11 cellular contexts compared by ENCODE assay signal in the genomic region with DNA sequence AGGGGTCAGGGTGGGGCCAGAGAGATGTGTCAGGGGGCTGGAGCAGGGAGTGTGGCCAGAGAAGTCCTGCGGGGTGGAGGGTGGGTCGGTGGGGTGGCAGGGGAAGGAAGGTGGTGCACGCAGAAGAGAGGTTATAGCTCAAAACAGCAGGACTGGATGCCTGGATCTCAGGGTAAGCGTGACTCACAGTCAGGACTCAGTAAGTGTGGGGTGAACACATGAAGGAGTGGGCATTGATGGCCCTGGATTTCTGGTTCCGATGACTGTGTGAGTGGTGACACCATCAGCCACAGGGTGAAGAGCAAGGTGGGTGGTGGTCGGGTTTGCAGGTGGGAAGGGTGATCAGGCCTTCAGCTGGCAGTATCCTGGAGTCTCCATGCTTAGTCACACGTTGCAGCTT. TPM values are rescaled to one million over a fixed set of nuclear protein-coding genes. Genes with fewer than 3 reads are reported as not detected.
DNase-seq lines count a peak whose midpoint lies in the region; ATAC-seq and TF ChIP-seq lines count a peak whose summit lies in the region.
"Not testable (repeated sequence)": the region's sequence is repeated elsewhere in the genome, so short reads cannot be mapped to it uniquely, and the experiment has no call there.
"Had no signal": no experiment of that assay in that cellular context is flagged by ENCODE, and none has a peak within 500 bp of the region (broad histone marks: within the 10 kb centered on the region; RNA-seq: fewer than 3 reads in every experiment).

No MANE protein-coding gene starts in this region.

- CTCF ChIA-PET in AG04450 (lab: Charles Lee): not testable (repeated sequence)
- CTCF ChIA-PET in activated CD4-positive, alpha-beta T cell treated with anti-CD3 and anti-CD28 coated beads for 36 hours (lab: Charles Lee): interaction anchor here (1.5 kb wide), 1 partner anchor 11 kb away, joined by 4 read pairs; a partner anchor contains a TSS

- POLR2A ChIA-PET in AG04450 (lab: Yijun Ruan, JAX): interaction anchor here (0.6 to 1.1 kb wide), 2 partner anchors 70 to 862 kb away, joined by 4 to 18 read pairs; no protein-coding TSS in a partner anchor
- POLR2A ChIA-PET in activated CD4-positive, alpha-beta T cell treated with anti-CD3 and anti-CD28 coated beads for 36 hours (lab: Charles Lee): not testable (repeated sequence)

- H3K36me3 Mint-ChIP-seq in HFFc6 (ENCODE audit: low read depth); activated CD4-positive, alpha-beta T cell treated with anti-CD3 and anti-CD28 coated beads for 36 hours (ENCODE audit: low read depth); central memory CD8-positive, alpha-beta T cell (ENCODE audit: insufficient read depth); naive B cell; progenitor cell of endocrine pancreas (ENCODE audit: insufficient read depth): not testable (repeated sequence)
- peaks cover 3 to 12% of the 10 kb centered on the region in 2 donors for H3K36me3 Mint-ChIP-seq in stimulated activated naive B cell treated with anti-CD40 and anti-IgM and Interleukin-4, amounts not matched to agents 10 μg/mL and 1 μg/mL and 100 μg/mL, for 72 hours

- H3K9me3 ChIP-seq in AG04450 (ENCODE audit: control insufficient read depth, insufficient read depth, low read length); left ventricle myocardium inferior (replicated peaks): not testable (repeated sequence)

- not testable (repeated sequence) for H3K27ac ChIP-seq in AG04450 (ENCODE audit: low read depth, low read length); left ventricle myocardium inferior (replicated peaks)

- peak overlapping the region; percentile 6; the same call in 1 of the 2 replicates for H3K4me3 Mint-ChIP-seq in HFFc6
- not testable (repeated sequence) for H3K4me3 Mint-ChIP-seq in activated CD4-positive, alpha-beta T cell treated with anti-CD3 and anti-CD28 coated beads for 36 hours
- peak overlapping the region; percentile 8 for H3K4me3 Mint-ChIP-seq in central memory CD8-positive, alpha-beta T cell
- H3K4me3 Mint-ChIP-seq in naive B cell: peak overlapping the region in 6 of 8 donors; percentile 55 to 86 (median 72)
- H3K4me3 Mint-ChIP-seq in progenitor cell of endocrine pancreas (ENCODE audit: low read depth): peak overlapping the region; percentile 82
- peak overlapping the region; percentile 20 to 39 for H3K4me3 Mint-ChIP-seq in stimulated activated naive B cell treated with anti-CD40 and anti-IgM and Interleukin-4, amounts not matched to agents 10 μg/mL and 1 μg/mL and 100 μg/mL, for 72 hours

- peak overlapping the region; percentile 56 for H3K4me3 ChIP-seq in AG04450 (ENCODE audit: low read depth, low read length)
- H3K4me3 ChIP-seq in left ventricle myocardium inferior: peak overlapping the region; percentile 62

- H3K4me1 Mint-ChIP-seq in HFFc6 (ENCODE audit: low read depth); activated CD4-positive, alpha-beta T cell treated with anti-CD3 and anti-CD28 coated beads for 36 hours; central memory CD8-positive, alpha-beta T cell; naive B cell; progenitor cell of endocrine pancreas (ENCODE audit: low read depth); stimulated activated naive B cell treated with anti-CD40 and anti-IgM and Interleukin-4, amounts not matched to agents 10 μg/mL and 1 μg/mL and 100 μg/mL, for 72 hours: not testable (repeated sequence)

- not testable (repeated sequence) for TF ChIP-seq CTCF in AG04450 (IDR thresholded peaks at IDR 0.05; ENCODE audit: low read depth, low read length); HFFc6 (IDR thresholded peaks at IDR 0.05); left ventricle myocardium inferior (IDR thresholded peaks at IDR 0.05; ENCODE audit: borderline replicate concordance); progenitor cell of endocrine pancreas (IDR thresholded peaks at IDR 0.05; ENCODE audit: unreplicated experiment)

- H3K27me3 ChIP-seq in AG04450 (ENCODE audit: control insufficient read depth, insufficient read depth, low read length) (peaks cover 19% of the 10 kb centered on the region), left ventricle myocardium inferior (ENCODE audit: low read depth) (peaks cover 82% of the 10 kb centered on the region)

- not testable (repeated sequence) for H3K27ac Mint-ChIP-seq in HFFc6; activated CD4-positive, alpha-beta T cell treated with anti-CD3 and anti-CD28 coated beads for 36 hours; central memory CD8-positive, alpha-beta T cell (ENCODE audit: low read depth); stimulated activated naive B cell treated with anti-CD40 and anti-IgM and Interleukin-4, amounts not matched to agents 10 μg/mL and 1 μg/mL and 100 μg/mL, for 72 hours
- H3K27ac Mint-ChIP-seq in naive B cell (peak overlapping the region in 1 of 6 donors; percentile 65), progenitor cell of endocrine pancreas (peak overlapping the region; percentile 38)

- not testable (repeated sequence) for H3K9me3 Mint-ChIP-seq in HFFc6; activated CD4-positive, alpha-beta T cell treated with anti-CD3 and anti-CD28 coated beads for 36 hours (ENCODE audit: low read depth); central memory CD8-positive, alpha-beta T cell; naive B cell; progenitor cell of endocrine pancreas (ENCODE audit: low read depth); stimulated activated naive B cell treated with anti-CD40 and anti-IgM and Interleukin-4, amounts not matched to agents 10 μg/mL and 1 μg/mL and 100 μg/mL, for 72 hours

- H3K27me3 Mint-ChIP-seq in HFFc6 (ENCODE audit: insufficient read depth) (peaks cover 32% of the 10 kb centered on the region), naive B cell (peaks cover 47 to 74% (median 48%) of the 10 kb centered on the region in 3 donors), progenitor cell of endocrine pancreas (peaks cover 11% of the 10 kb centered on the region)
- peaks cover 38% of the 10 kb centered on the region for H3K27me3 Mint-ChIP-seq in activated CD4-positive, alpha-beta T cell treated with anti-CD3 and anti-CD28 coated beads for 36 hours
- peaks cover 68% of the 10 kb centered on the region for H3K27me3 Mint-ChIP-seq in central memory CD8-positive, alpha-beta T cell
- H3K27me3 Mint-ChIP-seq in stimulated activated naive B cell treated with anti-CD40 and anti-IgM and Interleukin-4, amounts not matched to agents 10 μg/mL and 1 μg/mL and 100 μg/mL, for 72 hours: peaks cover 35 to 52% of the 10 kb centered on the region in 2 donors

- DNase-seq in AG04450 (ENCODE audit: low read depth, low spot score); HFFc6; central memory CD8-positive, alpha-beta T cell (ENCODE audit: low spot score in 2 of 2); left ventricle myocardium inferior; naive B cell; stimulated activated naive B cell treated with anti-CD40 and anti-IgM and Interleukin-4, amounts not matched to agents 10 μg/mL and 1 μg/mL and 100 μg/mL, for 72 hours: not testable (repeated sequence)
- DNase-seq in activated CD4-positive, alpha-beta T cell treated with anti-CD3 and anti-CD28 coated beads for 36 hours: peak; percentile 2
- DNase-seq in progenitor cell of endocrine pancreas (ENCODE audit: low spot score, unreplicated experiment): peak; percentile 0

- H3K4me1 ChIP-seq in left ventricle myocardium inferior: peaks cover 14% of the 10 kb centered on the region

- H3K36me3 ChIP-seq in left ventricle myocardium inferior: not testable (repeated sequence)

- not testable (repeated sequence) for ATAC-seq in activated CD4-positive, alpha-beta T cell treated with anti-CD3 and anti-CD28 coated beads for 36 hours; central memory CD8-positive, alpha-beta T cell (replicated peaks; ENCODE audit: extremely low read depth, poor library complexity, severe bottlenecking); naive B cell (ENCODE audit: low read depth in 2 of 2); stimulated activated naive B cell treated with anti-CD40 and anti-IgM and Interleukin-4, amounts not matched to agents 10 μg/mL and 1 μg/mL and 100 μg/mL, for 72 hours (replicated peaks)

- intact Hi-C loops in activated CD4-positive, alpha-beta T cell treated with anti-CD3 and anti-CD28 coated beads for 36 hours (cut with DNase I, micrococcal nuclease); left ventricle myocardium inferior (cut with micrococcal nuclease): not testable (repeated sequence)

RNA-seq across cellular contexts. Expression of a gene that starts 6.2 kb away (rescaled TPM):
- polyA plus RNA-seq in AG04450 (2011; rRNA removed) (not detected in 2 replicates), naive B cell (ENCODE audit: low read depth in 6 of 6) (under 1 TPM; 0.06 to 0.37 (median 0.12) TPM)
- 0.04 TPM in 1 of 2 replicates, not detected in the other for polyA minus RNA-seq in AG04450 (2011; rRNA and poly(A)+ RNA removed)
- under 1 TPM; 0.05 to 0.19 (median 0.10) TPM for total RNA-seq in HFFc6 (2021; fragmentation: NEBNext Ultra II Directional; extraction: Animal tissue kit (Norgen Biotek cat#: 25700))
- under 1 TPM in 1 of 2 experiments, not detected in 1; 0.07 TPM for total RNA-seq in activated CD4-positive, alpha-beta T cell treated with anti-CD3 and anti-CD28 coated beads for 36 hours
- total RNA-seq in left ventricle myocardium inferior (0.05 TPM), progenitor cell of endocrine pancreas (0.80 and 0.84 TPM in 2 replicates)
- total RNA-seq: HT-29, PC-3, SJCRH30 had no signal

RNA-seq across cellular contexts. Expression of a gene that starts 10.4 kb away (rescaled TPM):
- polyA plus RNA-seq in AG04450 (2011; rRNA removed) (4.2 and 4.8 TPM in 2 replicates), naive B cell (ENCODE audit: low read depth in 6 of 6) (10 to 100 TPM in 3 of 6 donors, 1 to 10 TPM in 3; 6.3 to 25.3 (median 10.1) TPM)
- polyA minus RNA-seq in AG04450 (2011; rRNA and poly(A)+ RNA removed): 4.1 and 5.1 TPM in 2 replicates
- total RNA-seq in HFFc6 (2021; fragmentation: NEBNext Ultra II Directional; extraction: Animal tissue kit (Norgen Biotek cat#: 25700)): 1 to 10 TPM; 3.5 to 4.9 (median 3.8) TPM
- total RNA-seq in activated CD4-positive, alpha-beta T cell treated with anti-CD3 and anti-CD28 coated beads for 36 hours: 10 to 100 TPM; 16.1 to 16.2 TPM
- total RNA-seq in left ventricle myocardium inferior (4.1 TPM), progenitor cell of endocrine pancreas (51.1 and 56.3 TPM in 2 replicates)

RNA-seq across cellular contexts. Expression of a gene that starts 43.8 kb away (rescaled TPM):
- polyA plus RNA-seq in AG04450 (2011; rRNA removed) (2.3 and 3.0 TPM in 2 replicates), naive B cell (ENCODE audit: low read depth in 6 of 6) (1 to 10 TPM; 1.7 to 4.1 (median 3.6) TPM)
- 2.3 and 3.4 TPM in 2 replicates for polyA minus RNA-seq in AG04450 (2011; rRNA and poly(A)+ RNA removed)
- total RNA-seq in HFFc6 (2021; fragmentation: NEBNext Ultra II Directional; extraction: Animal tissue kit (Norgen Biotek cat#: 25700)): under 1 TPM in 5 of 6 experiments, not detected in 1; 0.09 to 0.19 (median 0.13) TPM
- 1 to 10 TPM; 2.2 to 2.8 TPM for total RNA-seq in activated CD4-positive, alpha-beta T cell treated with anti-CD3 and anti-CD28 coated beads for 36 hours
- total RNA-seq in left ventricle myocardium inferior (11.0 TPM), progenitor cell of endocrine pancreas (0.98 and 1.3 TPM in 2 replicates)
